ENCODE assay signal across 8 cellular contexts in the genomic region with DNA sequence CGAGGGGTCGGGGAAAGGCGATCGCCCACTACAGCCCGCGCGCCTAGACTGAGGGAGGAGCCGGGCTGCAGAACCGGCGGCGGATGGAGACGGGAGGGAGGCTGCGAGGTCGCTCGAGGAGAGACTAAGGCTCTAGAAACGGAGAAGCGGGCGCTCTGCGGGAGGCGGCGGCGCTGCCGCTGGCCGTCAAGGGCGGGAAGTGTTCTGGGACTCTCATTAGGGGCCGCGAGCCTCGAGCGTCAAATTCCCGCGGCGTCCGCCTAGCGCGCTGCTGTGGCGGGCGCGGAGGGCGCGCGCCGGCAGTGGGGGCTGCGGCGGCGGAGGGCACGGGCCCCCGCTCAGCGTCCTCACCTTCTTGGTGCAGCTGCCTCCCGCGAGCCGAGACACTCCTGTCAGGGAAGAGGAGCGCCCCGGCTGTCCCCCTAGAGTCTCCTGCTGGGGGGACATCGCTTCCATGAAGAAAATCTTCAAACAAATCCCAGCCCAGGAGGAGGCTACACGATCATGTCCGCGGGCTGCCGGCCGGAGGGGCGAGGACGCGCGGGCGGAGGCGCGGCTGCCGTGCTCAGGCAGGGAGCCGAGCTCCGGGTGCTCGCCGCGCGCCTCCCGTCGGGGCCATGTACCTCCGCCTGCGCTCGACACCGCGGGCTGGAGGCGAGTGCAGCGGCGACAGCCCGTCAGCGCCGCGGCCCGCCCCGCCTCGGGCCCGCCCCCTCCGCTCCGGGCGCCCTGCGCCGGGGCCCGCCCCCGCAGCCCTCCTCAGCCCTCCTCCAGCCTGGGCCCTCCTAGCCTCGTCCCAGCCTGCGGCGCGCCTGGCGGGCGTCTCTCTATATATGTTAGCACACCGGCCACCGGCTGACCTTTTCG. TPM values are rescaled to one million over a fixed set of nuclear protein-coding genes. Genes with fewer than 3 reads are reported as not detected.
DNase-seq lines count a peak whose midpoint lies in the region; ATAC-seq and TF ChIP-seq lines count a peak whose summit lies in the region.

A gene with protein sequence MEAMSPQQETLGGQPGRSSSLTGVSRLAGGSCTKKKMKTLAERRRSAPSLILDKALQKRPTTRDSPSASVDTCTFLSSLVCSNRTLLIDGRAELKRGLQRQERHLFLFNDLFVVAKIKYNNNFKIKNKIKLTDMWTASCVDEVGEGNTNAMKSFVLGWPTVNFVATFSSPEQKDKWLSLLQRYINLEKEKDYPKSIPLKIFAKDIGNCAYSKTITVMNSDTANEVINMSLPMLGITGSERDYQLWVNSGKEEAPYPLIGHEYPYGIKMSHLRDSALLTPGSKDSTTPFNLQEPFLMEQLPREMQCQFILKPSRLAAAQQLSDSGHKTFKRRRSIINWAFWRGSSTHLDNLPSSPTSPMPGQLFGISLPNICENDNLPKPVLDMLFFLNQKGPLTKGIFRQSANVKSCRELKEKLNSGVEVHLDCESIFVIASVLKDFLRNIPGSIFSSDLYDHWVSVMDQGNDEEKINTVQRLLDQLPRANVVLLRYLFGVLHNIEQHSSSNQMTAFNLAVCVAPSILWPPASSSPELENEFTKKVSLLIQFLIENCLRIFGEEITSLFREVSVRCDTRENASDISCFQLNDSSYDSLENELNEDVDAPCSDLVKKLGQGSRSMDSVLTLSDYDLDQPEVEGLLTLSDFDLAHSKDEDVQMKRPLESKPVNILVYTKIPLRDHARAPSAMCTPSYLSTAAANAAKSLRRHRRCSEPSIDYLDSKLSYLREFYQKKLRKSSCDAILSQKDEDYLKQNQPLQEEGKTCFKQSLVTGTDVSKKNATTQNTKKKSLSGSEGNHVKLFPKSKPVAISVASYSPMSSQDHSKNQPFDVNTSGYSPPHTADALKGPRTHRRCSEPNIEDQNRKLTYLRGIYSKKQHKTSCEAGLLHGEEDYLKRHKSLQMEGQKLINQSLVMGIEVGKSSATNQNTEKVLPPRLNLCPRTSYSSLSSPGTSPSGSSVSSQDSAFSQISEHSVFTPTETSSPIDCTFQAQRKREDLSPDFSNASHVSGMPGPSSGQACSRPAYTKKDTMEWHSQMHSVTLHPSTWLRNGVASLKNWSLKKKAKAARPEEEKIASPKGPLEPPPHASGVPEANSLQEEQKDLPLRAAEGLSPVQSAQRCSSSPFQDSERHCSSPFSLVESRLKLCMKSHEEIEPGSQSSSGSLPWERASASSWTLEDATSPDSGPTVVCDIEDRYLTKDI (minus strand): TSS at position 662 of the 867 bp plus-strand sequence. CDS start 206 bp downstream, at position 456.

- H3K4me3 Mint-ChIP-seq in Caco-2 (ENCODE audit: unreplicated experiment) = peak within 1 kb of the TSS; percentile 70

- TF ChIP-seq POLR2A in Peyer's patch (IDR thresholded peaks at IDR 0.05) = no peak
- TF ChIP-seq POLR2A in prostate gland (IDR thresholded peaks at IDR 0.05) = peak; percentile 31

- H3K4me1 Mint-ChIP-seq in Caco-2 (ENCODE audit: low read depth, unreplicated experiment) = peaks cover 14% of the 10 kb centered on the region

- CTCF ChIA-PET in Caco-2 (lab: Charles Lee) = no interaction called here

- peaks cover 12% of the 10 kb centered on the region for H3K27me3 ChIP-seq in Caco-2 (replicated peaks; ENCODE audit: control insufficient read depth, insufficient read depth, low read length)
- peaks cover 0 to 9% of the 10 kb centered on the region in 2 donors for H3K27me3 ChIP-seq in Peyer's patch
- H3K27me3 ChIP-seq in hepatocyte = peaks cover 26% of the 10 kb centered on the region
- no peaks in the 10 kb centered on the region for H3K27me3 ChIP-seq in prostate gland (replicated peaks; ENCODE audit: insufficient read depth)

- no peaks in the 10 kb centered on the region for H3K9me3 Mint-ChIP-seq in Caco-2 (ENCODE audit: unreplicated experiment)

- H3K27ac ChIP-seq in Peyer's patch (peak within 1 kb of the TSS; percentile 69 to 87 (median 74)), angular gyrus (ENCODE audit: low read depth, low read length) (peak within 1 kb of the TSS; percentile 76), hepatocyte (no peak within 1 kb of the TSS), prostate gland (peak within 1 kb of the TSS; percentile 54 to 72)

- DNase-seq in Caco-2 = peak; percentile 56 to 78
- peak; percentile 44 for DNase-seq in HK-2 (ENCODE audit: unreplicated experiment)
- peak; percentile 64 to 80 (median 73) for DNase-seq in Peyer's patch
- DNase-seq in hepatocyte (ENCODE audit: low spot score) = peak; percentile 87
- peak; percentile 42 for DNase-seq in prostate gland (ENCODE audit: low spot score)
- no peak for DNase-seq in 8988T

- H3K36me3 Mint-ChIP-seq in Caco-2 (ENCODE audit: insufficient read depth, unreplicated experiment) = no peaks in the 10 kb centered on the region

- peaks cover 46% of the 10 kb centered on the region for H3K27me3 Mint-ChIP-seq in Caco-2 (ENCODE audit: insufficient read depth, unreplicated experiment)

- H3K4me1 ChIP-seq in Caco-2 (peaks cover 19% of the 10 kb centered on the region), Peyer's patch (peaks cover 0 to 17% (median 0%) of the 10 kb centered on the region in 4 donors), hepatocyte (ENCODE audit: insufficient read depth) (peaks cover 12% of the 10 kb centered on the region), prostate gland (replicated peaks) (no peaks in the 10 kb centered on the region)

- no peaks in the 10 kb centered on the region for H3K9me2 ChIP-seq in hepatocyte (replicated peaks; ENCODE audit: insufficient read depth)

- peak within 1 kb of the TSS; percentile 98 for H3K4me2 ChIP-seq in hepatocyte

- H3K4me3 ChIP-seq in Caco-2 (ENCODE audit: low read depth, low read length) (peak within 1 kb of the TSS; percentile 40), Peyer's patch (peak within 1 kb of the TSS; percentile 60 to 75 (median 61)), hepatocyte (peak within 1 kb of the TSS; percentile 81), prostate gland (peak within 1 kb of the TSS; percentile 49 to 55)

- WGBS in hepatocyte (ENCODE audit: low lambda C conversion rate, missing lambda C conversion rate) = under 1% methylated on average over 76 of the region's 107 CpGs
- 1% methylated on average over 80 of the region's 107 CpGs for WGBS in prostate gland

- POLR2A ChIA-PET in Caco-2 (lab: Charles Lee) = no interaction called here

- H3K36me3 ChIP-seq in Caco-2 (ENCODE audit: control insufficient read depth, insufficient read depth, low read length) (no peaks in the 10 kb centered on the region), Peyer's patch (no peaks in the 10 kb centered on the region), hepatocyte (replicated peaks; ENCODE audit: insufficient read depth, low read depth) (no peaks in the 10 kb centered on the region), prostate gland (no peaks in the 10 kb centered on the region)

- ATAC-seq in GM21367 (IDR thresholded peaks at IDR 0.05; ENCODE audit: unreplicated experiment) = peak; percentile 80

- no peak within 1 kb of the TSS for H3K27ac Mint-ChIP-seq in Caco-2 (ENCODE audit: unreplicated experiment)

- BruUV-seq in Caco-2 (replicated peaks; lab: Mats Ljungman, UMichigan) = no TSS peak

- peaks cover 9% of the 10 kb centered on the region for H3K79me2 ChIP-seq in hepatocyte

- H3K9me3 ChIP-seq in Caco-2 (no peaks in the 10 kb centered on the region), Peyer's patch (no peaks in the 10 kb centered on the region), hepatocyte (ENCODE audit: low read depth) (no peaks in the 10 kb centered on the region), prostate gland (no peaks in the 10 kb centered on the region)

- H2AFZ ChIP-seq in hepatocyte = peak within 1 kb of the TSS; percentile 83

- intact Hi-C loops in Caco-2 (cut with micrococcal nuclease; ENCODE audit: unreplicated experiment) (loop anchor here (5.0 to 10.0 kb wide), 3 partner anchors 145 to 713 kb away; no protein-coding TSS in a partner anchor), prostate gland (cut with DNase I) (loop anchor here (2.0 to 10.0 kb wide), 3 partner anchors 210 to 713 kb away; no protein-coding TSS in a partner anchor)

- TF ChIP-seq CTCF in Caco-2 (IDR thresholded peaks at IDR 0.05; ENCODE audit: insufficient read depth in 1 of 2, low read depth in 1 of 2, low read length in 1 of 2, severe bottlenecking in 1 of 2, unreplicated experiment in 1 of 2) (no peak), Peyer's patch (IDR thresholded peaks at IDR 0.05) (peak in 1 of 6 experiments; percentile 6), hepatocyte (IDR thresholded peaks at IDR 0.05; ENCODE audit: poor library complexity) (no peak), prostate gland (IDR thresholded peaks at IDR 0.05) (no peak)

- no peaks in the 10 kb centered on the region for H4K20me1 ChIP-seq in hepatocyte (ENCODE audit: insufficient read depth, poor library complexity, severe bottlenecking)

RNA-seq across cellular contexts. Expression of the gene that starts here (rescaled TPM):
- total RNA-seq in Caco-2 (2022) (0.05 TPM in 1 of 2 replicates, not detected in the other), Peyer's patch (1 to 10 TPM; 1.8 to 9.9 (median 2.3) TPM), hepatocyte (2.6 and 4.8 TPM in 2 replicates), prostate gland (10 to 100 TPM in 1 of 2 donors, 1 to 10 TPM in 1; 3.7 to 26.8 TPM)
- polyA plus RNA-seq in hepatocyte = 0.79 and 1.3 TPM in 2 replicates

Comparison
In these comparisons a context has a peak if more than half of its experiments do, and no peak if none do; other contexts are left out.
1. Peak in DNase-seq and H3K4me3 ChIP-seq in Caco-2; RNA of the gene not detected or under 1 TPM.